Comparison of ENCODE assay signal across 11 cellular contexts in genomic region chr13:48828962-48829405, GRCh38.
DNase-seq lines count a peak whose midpoint lies in the region; ATAC-seq, FAIRE-seq and TF ChIP-seq lines count a peak whose summit lies in the region.
"Had no signal": no experiment of that assay in that cellular context is flagged by ENCODE, and none has a peak within 500 bp of the region (broad histone marks: within the 10 kb centered on the region; RNA-seq: fewer than 3 reads in every experiment).

No MANE protein-coding gene starts in this region.

- H3K4me1 ChIP-seq in GM12878 (ENCODE audit: control insufficient read depth, insufficient read depth, low read length): peaks cover 7% of the 10 kb centered on the region; the same call in 1 of the 2 replicates
- H3K4me1 ChIP-seq in HepG2 (ENCODE audit: insufficient read depth, low read length): no peaks in the 10 kb centered on the region

- RAD21 ChIA-PET in GM12878 (lab: Charles Lee; ENCODE audit: unreplicated experiment): no interaction called here

- H3K27ac ChIP-seq in GM12878 (ENCODE audit: control insufficient read depth, insufficient read depth) (no peak overlapping the region), HepG2 (ENCODE audit: extremely low read length, insufficient read depth, low read length) (no peak overlapping the region)
- H3K27ac ChIP-seq: C4-2B, HL-60 had no signal

- POLR2A ChIA-PET in GM12878 (lab: Charles Lee) (interaction anchor here (0.5 kb wide), 1 partner anchor 59 kb away, joined by 10 read pairs; no protein-coding TSS in a partner anchor), HepG2 (lab: Yijun Ruan, JAX) (no interaction called here)

- no peak for TF ChIP-seq POLR2A in GM12878 (IDR thresholded peaks at IDR 0.05; ENCODE audit: low read depth, low read length)
- TF ChIP-seq POLR2A in HepG2 (IDR thresholded peaks at IDR 0.05; ENCODE audit: insufficient read depth in 1 of 2, low read depth in 2 of 2, low read length in 2 of 2): no peak

- H3K27me3 ChIP-seq in GM12878 (replicated peaks in 1 of 2; ENCODE audit: control insufficient read depth in 2 of 2, insufficient read depth in 2 of 2, low read length in 1 of 2) (no peaks in the 10 kb centered on the region; a peak in 1 of 4 replicates), HepG2 (ENCODE audit: control insufficient read depth in 1 of 2, insufficient read depth in 2 of 2, low read length in 2 of 2) (no peaks in the 10 kb centered on the region)

- FAIRE-seq in GM12878 (lab: Jason Lieb, UNC) (no peak), HepG2 (lab: Jason Lieb, UNC) (no peak)

- TF ChIP-seq RAD21 in GM12878 (IDR thresholded peaks at IDR 0.05; ENCODE audit: insufficient read depth, low read depth, low read length): no peak
- no peak for TF ChIP-seq RAD21 in HepG2 (CRISPR knock-in tag; IDR thresholded peaks at IDR 0.05)

- SMC1A ChIA-PET in GM12878 (lab: Charles Lee; ENCODE audit: uncharacterized antibody, unreplicated experiment): interaction anchor here (1.2 kb wide), 1 partner anchor 14 kb away, joined by 3 read pairs; no protein-coding TSS in a partner anchor

- H3K4me2 ChIP-seq in GM12878 (ENCODE audit: control insufficient read depth, insufficient read depth): no peak overlapping the region
- H3K4me2 ChIP-seq in HepG2 (ENCODE audit: low read depth, low read length): no peak overlapping the region

- in situ Hi-C loops in GM12878 (cut with MboI): no loop called here
- in situ Hi-C loops in HepG2 (cut with HindIII; ENCODE audit: extremely low pct_ligation_motif_present, low pct_unique_long_range_greater_than_20kb): no loop called here

- TF ChIP-seq EP300 in GM12878 (IDR thresholded peaks at IDR 0.05; ENCODE audit: borderline replicate concordance in 1 of 2, control insufficient read depth in 1 of 2, low read depth in 2 of 2, low read length in 2 of 2): no peak
- no peak for TF ChIP-seq EP300 in HepG2 (IDR thresholded peaks at IDR 0.05; ENCODE audit: low read depth in 2 of 2, low read length in 2 of 2)
- no peak for TF ChIP-seq EP300 in HepG2 (CRISPR knock-in tag; IDR thresholded peaks at IDR 0.05; ENCODE audit: borderline replicate concordance)

- peak overlapping the region; percentile 82 for H3K27ac Mint-ChIP-seq in activated naive CD4-positive, alpha-beta T cell treated with anti-CD3 and anti-CD28 coated beads, Interleukin-2, amount 50 U/mL, for 24 hours
- H3K27ac Mint-ChIP-seq in stimulated activated naive CD8-positive, alpha-beta T cell treated with anti-CD3 and anti-CD28 coated beads, Interleukin-15, Interleukin-2, amounts not matched to agents 100 ng/mL and 50 ng/mL, for 24 hours: peak overlapping the region; percentile 90

- peaks cover 36% of the 10 kb centered on the region for H3K4me1 Mint-ChIP-seq in activated naive CD4-positive, alpha-beta T cell treated with anti-CD3 and anti-CD28 coated beads, Interleukin-2, amount 50 U/mL, for 24 hours
- peaks cover 47% of the 10 kb centered on the region for H3K4me1 Mint-ChIP-seq in stimulated activated naive CD8-positive, alpha-beta T cell treated with anti-CD3 and anti-CD28 coated beads, Interleukin-15, Interleukin-2, amounts not matched to agents 100 ng/mL and 50 ng/mL, for 24 hours (ENCODE audit: low read depth)

- WGBS in GM12878 (ENCODE audit: insufficient coverage, insufficient replicate concordance, low lambda C conversion rate, missing lambda C conversion rate): 0% methylated on average over 2 of the region's 2 CpGs
- 9% methylated on average over 2 of the region's 2 CpGs for WGBS in HepG2 (ENCODE audit: low lambda C conversion rate)

- H3K9ac ChIP-seq in GM12878 (ENCODE audit: control insufficient read depth, insufficient read depth, low read length) (no peak overlapping the region), HepG2 (ENCODE audit: insufficient read depth, low read depth, low read length) (no peak overlapping the region)

- H3K27me3 Mint-ChIP-seq in activated naive CD4-positive, alpha-beta T cell treated with anti-CD3 and anti-CD28 coated beads, Interleukin-2, amount 50 U/mL, for 24 hours: no peaks in the 10 kb centered on the region
- no peaks in the 10 kb centered on the region for H3K27me3 Mint-ChIP-seq in stimulated activated naive CD8-positive, alpha-beta T cell treated with anti-CD3 and anti-CD28 coated beads, Interleukin-15, Interleukin-2, amounts not matched to agents 100 ng/mL and 50 ng/mL, for 24 hours

- peaks cover 5% of the 10 kb centered on the region for H3K36me3 Mint-ChIP-seq in activated naive CD4-positive, alpha-beta T cell treated with anti-CD3 and anti-CD28 coated beads, Interleukin-2, amount 50 U/mL, for 24 hours
- H3K36me3 Mint-ChIP-seq in stimulated activated naive CD8-positive, alpha-beta T cell treated with anti-CD3 and anti-CD28 coated beads, Interleukin-15, Interleukin-2, amounts not matched to agents 100 ng/mL and 50 ng/mL, for 24 hours (ENCODE audit: low read depth): peaks cover 11% of the 10 kb centered on the region

- DNase-seq in activated naive CD4-positive, alpha-beta T cell (lab: John Stamatoyannopoulos, UW): no peak
- DNase-seq in NCI-H2081 (lab: John Stamatoyannopoulos, UW) (peak; percentile 17 to 64), GM12878 (ENCODE audit: low read depth, low spot score) (no peak), HepG2 (ENCODE audit: low spot score) (no peak)
- DNase-seq in activated CD8-positive, alpha-beta memory T cell treated with anti-CD3 and anti-CD28 coated beads, Interleukin-2, amount 50 U/mL, for 4 hours: no peak
- DNase-seq: stimulated activated CD8-positive, alpha-beta memory T cell treated with anti-CD3 and anti-CD28 coated beads, Interleukin-4, amount 100 ng/mL, for 48 hours had no signal

- CTCF ChIA-PET in GM12878 (lab: Yijun Ruan, JAX) (interaction anchor here (1.3 kb wide), 1 partner anchor 12 kb away, joined by 4 read pairs; no protein-coding TSS in a partner anchor), HepG2 (lab: Yijun Ruan, JAX; ENCODE audit: low intra/inter-chr PET ratio, low total read pairs) (no interaction called here)

- TF ChIP-seq CTCF in GM12878 (IDR thresholded peaks at IDR 0.05 in 2 of 3, conservative IDR thresholded peaks at IDR 0.05 in 1 of 3; ENCODE audit: control insufficient read depth in 2 of 3, extremely low read depth in 1 of 3, insufficient read depth in 1 of 3, low read depth in 3 of 3, low read length in 3 of 3): no peak
- no peak for TF ChIP-seq CTCF in HepG2 (CRISPR knock-in tag; IDR thresholded peaks at IDR 0.05)

- intact Hi-C loops in GM12878 (cut with micrococcal nuclease; ENCODE audit: unreplicated experiment): no loop called here
- intact Hi-C loops in HepG2 (cut with micrococcal nuclease; ENCODE audit: unreplicated experiment): no loop called here

- no peaks in the 10 kb centered on the region for H3K79me2 ChIP-seq in GM12878 (ENCODE audit: control insufficient read depth, insufficient read depth, low read length)
- H3K79me2 ChIP-seq in HepG2 (ENCODE audit: insufficient read depth, low read length): no peaks in the 10 kb centered on the region

- H2AFZ ChIP-seq in GM12878 (ENCODE audit: control insufficient read depth, low read depth, low read length) (no peak overlapping the region), HepG2 (ENCODE audit: low read length) (no peak overlapping the region)

- H3K4me3 Mint-ChIP-seq in activated naive CD4-positive, alpha-beta T cell treated with anti-CD3 and anti-CD28 coated beads, Interleukin-2, amount 50 U/mL, for 24 hours: peak overlapping the region; percentile 55
- H3K4me3 Mint-ChIP-seq in stimulated activated naive CD8-positive, alpha-beta T cell treated with anti-CD3 and anti-CD28 coated beads, Interleukin-15, Interleukin-2, amounts not matched to agents 100 ng/mL and 50 ng/mL, for 24 hours: peak overlapping the region; percentile 58

- H3K9me3 ChIP-seq in GM12878 (replicated peaks; ENCODE audit: control insufficient read depth, insufficient read depth, low read length) (peaks cover 15% of the 10 kb centered on the region; the same call in 2 of the 3 replicates), HepG2 (ENCODE audit: low read length) (no peaks in the 10 kb centered on the region)

- ATAC-seq in GM12878 (no peak; the same call in 2 of the 3 replicates), GM21360 (IDR thresholded peaks at IDR 0.05; ENCODE audit: unreplicated experiment) (no peak), HepG2 (no peak)

- H3K9me3 Mint-ChIP-seq in activated naive CD4-positive, alpha-beta T cell treated with anti-CD3 and anti-CD28 coated beads, Interleukin-2, amount 50 U/mL, for 24 hours: peaks cover 5% of the 10 kb centered on the region
- peaks cover 24% of the 10 kb centered on the region for H3K9me3 Mint-ChIP-seq in stimulated activated naive CD8-positive, alpha-beta T cell treated with anti-CD3 and anti-CD28 coated beads, Interleukin-15, Interleukin-2, amounts not matched to agents 100 ng/mL and 50 ng/mL, for 24 hours

- no peak overlapping the region for H3K4me3 ChIP-seq in GM12878
- no peak overlapping the region for H3K4me3 ChIP-seq in HepG2 (replicated peaks in 1 of 3; ENCODE audit: insufficient read depth in 1 of 3, low read depth in 2 of 3, low read length in 3 of 3)

- H3K36me3 ChIP-seq in GM12878 (ENCODE audit: control insufficient read depth in 2 of 2, insufficient read depth in 2 of 2, low read length in 1 of 2) (no peaks in the 10 kb centered on the region), HepG2 (replicated peaks in 1 of 2; ENCODE audit: control insufficient read depth in 1 of 2, insufficient read depth in 2 of 2, low read length in 2 of 2) (no peaks in the 10 kb centered on the region)

- no TSS peak for BruUV-seq in GM12878 (replicated peaks; lab: Mats Ljungman, UMichigan)
- BruUV-seq in HepG2 (replicated peaks; lab: Mats Ljungman, UMichigan): no TSS peak

- H4K20me1 ChIP-seq in GM12878 (ENCODE audit: control insufficient read depth, insufficient read depth) (no peaks in the 10 kb centered on the region), HepG2 (ENCODE audit: insufficient read depth, low read length) (no peaks in the 10 kb centered on the region)

TF ChIP-seq in HepG2, 621 proteins besides CTCF, POLR2A, EP300 and RAD21 (continues in another document):
- TF ChIP-seq TBX3 (IDR thresholded peaks at IDR 0.05; ENCODE audit: borderline replicate concordance) (no peak), PCBP1 (IDR thresholded peaks at IDR 0.05; ENCODE audit: borderline replicate concordance, low read depth, low read length) (no peak), ZNF83 (CRISPR knock-in tag; IDR thresholded peaks at IDR 0.05; ENCODE audit: borderline replicate concordance) (no peak), FOXO4 (CRISPR knock-in tag; conservative IDR thresholded peaks at IDR 0.05) (no peak)

Comparison
In these comparisons a context has a peak if more than half of its experiments do, and no peak if none do; other contexts are left out.
1. DNase-seq: peak in NCI-H2081 (2 of 2); none in activated naive CD4-positive, alpha-beta T cell (0 of 4), GM12878 (single experiment), HepG2 (single experiment) and activated CD8-positive, alpha-beta memory T cell treated with anti-CD3 and anti-CD28 coated beads, Interleukin-2, amount 50 U/mL, for 4 hours (single experiment).